Comparison of ENCODE assay signal across 1 cellular context in the genomic region with DNA sequence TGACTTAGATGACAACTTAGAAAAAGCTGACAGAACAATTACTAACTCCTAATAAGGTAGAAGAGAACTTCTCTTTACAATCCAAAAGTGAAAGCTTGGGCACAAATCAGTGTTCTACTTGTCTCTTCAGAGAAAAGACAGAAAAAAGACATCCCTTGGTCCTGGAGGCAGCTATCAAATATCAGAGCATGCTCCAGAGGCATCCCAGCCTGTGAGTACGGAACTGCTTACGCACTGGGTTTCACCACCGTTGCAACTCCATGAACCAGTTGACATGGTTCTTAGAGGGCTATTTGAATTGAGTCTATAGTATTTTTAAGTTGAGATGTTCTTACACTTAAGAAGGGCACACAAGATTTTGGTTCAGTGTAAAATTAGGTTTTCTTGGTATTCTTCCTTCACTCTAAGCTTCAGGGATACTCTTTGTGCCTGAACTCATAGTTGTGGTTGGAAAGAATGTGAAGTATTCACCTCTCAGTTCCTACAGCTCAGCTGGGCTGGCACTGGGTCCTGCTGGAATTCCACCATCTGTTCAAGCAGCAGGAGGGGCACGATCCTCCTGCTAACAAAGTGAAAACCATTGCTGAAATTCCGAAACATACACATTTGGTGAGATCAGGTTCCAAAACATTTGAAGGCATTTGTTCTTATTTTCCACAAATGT.
TF ChIP-seq lines count a peak whose summit lies in the region.

No MANE protein-coding gene starts in this region.

TF ChIP-seq in WTC11, 78 proteins besides CTCF, POLR2A, EP300 and RAD21 (continued from another document):
- TF ChIP-seq, protein P1, sequence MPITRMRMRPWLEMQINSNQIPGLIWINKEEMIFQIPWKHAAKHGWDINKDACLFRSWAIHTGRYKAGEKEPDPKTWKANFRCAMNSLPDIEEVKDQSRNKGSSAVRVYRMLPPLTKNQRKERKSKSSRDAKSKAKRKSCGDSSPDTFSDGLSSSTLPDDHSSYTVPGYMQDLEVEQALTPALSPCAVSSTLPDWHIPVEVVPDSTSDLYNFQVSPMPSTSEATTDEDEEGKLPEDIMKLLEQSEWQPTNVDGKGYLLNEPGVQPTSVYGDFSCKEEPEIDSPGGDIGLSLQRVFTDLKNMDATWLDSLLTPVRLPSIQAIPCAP (CRISPR knock-in tag; IDR thresholded peaks at IDR 0.05): no peak
- TF ChIP-seq, protein P2, sequence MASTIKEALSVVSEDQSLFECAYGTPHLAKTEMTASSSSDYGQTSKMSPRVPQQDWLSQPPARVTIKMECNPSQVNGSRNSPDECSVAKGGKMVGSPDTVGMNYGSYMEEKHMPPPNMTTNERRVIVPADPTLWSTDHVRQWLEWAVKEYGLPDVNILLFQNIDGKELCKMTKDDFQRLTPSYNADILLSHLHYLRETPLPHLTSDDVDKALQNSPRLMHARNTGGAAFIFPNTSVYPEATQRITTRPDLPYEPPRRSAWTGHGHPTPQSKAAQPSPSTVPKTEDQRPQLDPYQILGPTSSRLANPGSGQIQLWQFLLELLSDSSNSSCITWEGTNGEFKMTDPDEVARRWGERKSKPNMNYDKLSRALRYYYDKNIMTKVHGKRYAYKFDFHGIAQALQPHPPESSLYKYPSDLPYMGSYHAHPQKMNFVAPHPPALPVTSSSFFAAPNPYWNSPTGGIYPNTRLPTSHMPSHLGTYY (CRISPR knock-in tag; IDR thresholded peaks at IDR 0.05): no peak
- TF ChIP-seq HMGA2 (CRISPR knock-in tag; IDR thresholded peaks at IDR 0.05): no peak
- TF ChIP-seq GRHL2 (CRISPR knock-in tag; IDR thresholded peaks at IDR 0.05; ENCODE audit: insufficient replicate concordance, severe bottlenecking): no peak
